2 cellular contexts compared by ENCODE assay signal in the genomic region with DNA sequence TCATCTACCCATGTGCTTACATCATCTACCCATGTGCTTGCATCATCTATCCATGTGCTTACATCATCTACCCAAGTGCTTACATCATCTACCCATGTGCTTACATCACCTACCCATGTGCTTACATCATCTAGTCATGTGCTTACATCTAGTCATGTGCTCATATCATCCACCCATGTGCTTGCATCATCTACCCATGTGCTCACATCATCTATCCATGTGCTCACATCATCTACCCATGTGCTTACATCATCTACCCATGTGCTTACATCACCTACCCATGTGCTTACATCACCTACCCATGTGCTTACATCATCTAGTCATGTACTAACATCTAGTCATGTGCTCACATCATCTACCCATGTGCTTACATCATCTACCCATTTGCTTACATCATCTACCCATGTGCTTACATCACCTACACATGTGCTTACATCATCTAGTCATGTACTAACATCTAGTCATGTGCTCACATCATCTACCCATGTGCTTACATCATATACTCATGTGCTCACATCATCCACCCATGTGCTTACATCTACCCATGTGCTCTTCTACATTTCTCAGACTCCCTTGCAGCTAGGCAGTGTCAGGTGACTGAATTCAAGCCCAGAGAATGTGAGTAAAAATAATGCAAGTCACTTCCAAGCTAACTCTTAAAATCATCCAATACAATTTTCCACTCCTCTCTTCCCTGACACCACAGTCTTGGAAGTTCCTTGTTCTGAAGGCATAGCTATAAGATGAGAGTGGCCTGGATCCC.
TF ChIP-seq lines count a peak whose summit lies in the region.

No MANE protein-coding gene starts in this region.

TF ChIP-seq in A549, 52 proteins besides CTCF, POLR2A, EP300 and RAD21 (continued from another document):
- TF ChIP-seq BCL3 (IDR thresholded peaks at IDR 0.05) (no peak), POLR2AphosphoS2 (conservative IDR thresholded peaks at IDR 0.05; ENCODE audit: low read length) (no peak), ZNF302 (CRISPR knock-in tag; IDR thresholded peaks at IDR 0.05) (no peak)

TF ChIP-seq in HEK293, 187 proteins besides CTCF, POLR2A, EP300 and RAD21 (continued from another document and continues in another):
- TF ChIP-seq ZNF324 (tag by site-specific recombination; IDR thresholded peaks at IDR 0.05) (peak; percentile 93), ZNF488 (tag by site-specific recombination; IDR thresholded peaks at IDR 0.05) (peak; percentile 55; the same call in 1 of the 2 replicates), ZNF707 (tag by site-specific recombination; IDR thresholded peaks at IDR 0.05) (peak; percentile 67), ZNF24 (tag by site-specific recombination; IDR thresholded peaks at IDR 0.05) (peak; percentile 92), SETDB1 (IDR thresholded peaks at IDR 0.05; ENCODE audit: insufficient read length, low read length) (peak; percentile 89), ZNF747 (tag by site-specific recombination; IDR thresholded peaks at IDR 0.05) (peak; percentile 79; the same call in 1 of the 2 replicates), ZNF133 (tag by site-specific recombination; IDR thresholded peaks at IDR 0.05) (no peak), ZNF155 (tag by site-specific recombination; IDR thresholded peaks at IDR 0.05) (peak; percentile 77; the same call in 1 of the 2 replicates), ZNF670 (tag by site-specific recombination; IDR thresholded peaks at IDR 0.05; ENCODE audit: low read depth) (no peak), MYNN (tag by site-specific recombination; IDR thresholded peaks at IDR 0.05; ENCODE audit: borderline replicate concordance) (no peak), ZNF19 (tag by site-specific recombination; IDR thresholded peaks at IDR 0.05; ENCODE audit: low read depth) (peak; percentile 41; the same call in 1 of the 2 replicates), OVOL3 (tag by site-specific recombination; IDR thresholded peaks at IDR 0.05) (no peak), ZNF335 (tag by site-specific recombination; conservative IDR thresholded peaks at IDR 0.05) (peak; percentile 73), INSM2 (tag by site-specific recombination; IDR thresholded peaks at IDR 0.05) (no peak), ZNF23 (tag by site-specific recombination; IDR thresholded peaks at IDR 0.05; ENCODE audit: borderline replicate concordance) (peak; percentile 72), ZNF571 (tag by site-specific recombination; IDR thresholded peaks at IDR 0.05) (no peak), ZNF433 (tag by site-specific recombination; IDR thresholded peaks at IDR 0.05; ENCODE audit: low read depth) (no peak), ZNF280D (tag by site-specific recombination; IDR thresholded peaks at IDR 0.05) (peak; percentile 94; the same call in 1 of the 2 replicates), ZBTB1 (tag by site-specific recombination; IDR thresholded peaks at IDR 0.05) (no peak), ZNF792 (tag by site-specific recombination; IDR thresholded peaks at IDR 0.05) (0 out of 2 replicates have a peak, but pooled peaks have one; percentile 29), ZNF366 (tag by site-specific recombination; conservative IDR thresholded peaks at IDR 0.05) (0 out of 2 replicates have a peak, but pooled peaks have one; percentile 19), ZSCAN4 (tag by site-specific recombination; IDR thresholded peaks at IDR 0.05) (peak; percentile 37; the same call in 1 of the 2 replicates), BCL11B (tag by site-specific recombination; IDR thresholded peaks at IDR 0.05; ENCODE audit: low read depth) (no peak), YY2 (tag by site-specific recombination; IDR thresholded peaks at IDR 0.05) (peak; percentile 62; the same call in 1 of the 2 replicates), ZSCAN23 (tag by site-specific recombination; IDR thresholded peaks at IDR 0.05) (0 out of 2 replicates have a peak, but pooled peaks have one; percentile 16), ZNF114 (tag by site-specific recombination; IDR thresholded peaks at IDR 0.05) (no peak), ZNF548 (tag by site-specific recombination; IDR thresholded peaks at IDR 0.05) (0 out of 2 replicates have a peak, but pooled peaks have one; percentile 24), YY1 (tag by site-specific recombination; IDR thresholded peaks at IDR 0.05) (no peak), SP3 (tag by site-specific recombination; IDR thresholded peaks at IDR 0.05) (peak; percentile 56; the same call in 1 of the 2 replicates), KLF16 (tag by site-specific recombination; IDR thresholded peaks at IDR 0.05) (0 out of 2 replicates have a peak, but pooled peaks have one; percentile 36), ZNF274 (IDR thresholded peaks at IDR 0.05; ENCODE audit: low read length) (no peak), ZNF274 (tag by site-specific recombination; IDR thresholded peaks at IDR 0.05; ENCODE audit: borderline replicate concordance) (peak; percentile 8; the same call in 1 of the 2 replicates), ZNF560 (tag by site-specific recombination; IDR thresholded peaks at IDR 0.05; ENCODE audit: borderline replicate concordance) (no peak), ZNF658 (tag by site-specific recombination; IDR thresholded peaks at IDR 0.05) (peak; percentile 35; the same call in 1 of the 2 replicates), ZSCAN18 (tag by site-specific recombination; IDR thresholded peaks at IDR 0.05) (peak; percentile 93; the same call in 1 of the 2 replicates), ZBTB21 (tag by site-specific recombination; IDR thresholded peaks at IDR 0.05) (peak; percentile 99), ZNF629 (tag by site-specific recombination; IDR thresholded peaks at IDR 0.05) (peak; percentile 79), ZSCAN30 (tag by site-specific recombination; IDR thresholded peaks at IDR 0.05) (no peak), SP2 (tag by site-specific recombination; IDR thresholded peaks at IDR 0.05) (no peak), ZNF416 (tag by site-specific recombination; IDR thresholded peaks at IDR 0.05) (0 out of 2 replicates have a peak, but pooled peaks have one; percentile 8)
- TF ChIP-seq, protein P1, sequence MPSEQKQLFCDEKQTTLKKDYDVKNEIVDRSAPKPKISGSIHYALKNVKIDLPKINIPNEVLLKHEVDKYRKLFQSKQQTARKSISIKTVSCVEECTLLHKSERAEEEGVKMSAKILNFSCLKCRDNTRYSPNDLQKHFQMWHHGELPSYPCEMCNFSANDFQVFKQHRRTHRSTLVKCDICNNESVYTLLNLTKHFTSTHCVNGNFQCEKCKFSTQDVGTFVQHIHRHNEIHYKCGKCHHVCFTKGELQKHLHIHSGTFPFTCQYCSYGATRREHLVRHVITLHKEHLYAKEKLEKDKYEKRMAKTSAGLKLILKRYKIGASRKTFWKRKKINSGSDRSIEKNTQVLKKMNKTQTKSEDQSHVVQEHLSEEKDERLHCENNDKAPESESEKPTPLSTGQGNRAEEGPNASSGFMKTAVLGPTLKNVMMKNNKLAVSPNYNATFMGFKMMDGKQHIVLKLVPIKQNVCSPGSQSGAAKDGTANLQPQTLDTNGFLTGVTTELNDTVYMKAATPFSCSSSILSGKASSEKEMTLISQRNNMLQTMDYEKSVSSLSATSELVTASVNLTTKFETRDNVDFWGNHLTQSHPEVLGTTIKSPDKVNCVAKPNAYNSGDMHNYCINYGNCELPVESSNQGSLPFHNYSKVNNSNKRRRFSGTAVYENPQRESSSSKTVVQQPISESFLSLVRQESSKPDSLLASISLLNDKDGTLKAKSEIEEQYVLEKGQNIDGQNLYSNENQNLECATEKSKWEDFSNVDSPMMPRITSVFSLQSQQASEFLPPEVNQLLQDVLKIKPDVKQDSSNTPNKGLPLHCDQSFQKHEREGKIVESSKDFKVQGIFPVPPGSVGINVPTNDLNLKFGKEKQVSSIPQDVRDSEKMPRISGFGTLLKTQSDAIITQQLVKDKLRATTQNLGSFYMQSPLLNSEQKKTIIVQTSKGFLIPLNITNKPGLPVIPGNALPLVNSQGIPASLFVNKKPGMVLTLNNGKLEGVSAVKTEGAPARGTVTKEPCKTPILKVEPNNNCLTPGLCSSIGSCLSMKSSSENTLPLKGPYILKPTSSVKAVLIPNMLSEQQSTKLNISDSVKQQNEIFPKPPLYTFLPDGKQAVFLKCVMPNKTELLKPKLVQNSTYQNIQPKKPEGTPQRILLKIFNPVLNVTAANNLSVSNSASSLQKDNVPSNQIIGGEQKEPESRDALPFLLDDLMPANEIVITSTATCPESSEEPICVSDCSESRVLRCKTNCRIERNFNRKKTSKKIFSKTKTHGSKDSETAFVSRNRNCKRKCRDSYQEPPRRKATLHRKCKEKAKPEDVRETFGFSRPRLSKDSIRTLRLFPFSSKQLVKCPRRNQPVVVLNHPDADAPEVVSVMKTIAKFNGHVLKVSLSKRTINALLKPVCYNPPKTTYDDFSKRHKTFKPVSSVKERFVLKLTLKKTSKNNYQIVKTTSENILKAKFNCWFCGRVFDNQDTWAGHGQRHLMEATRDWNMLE (tag by site-specific recombination; conservative IDR thresholded peaks at IDR 0.05; ENCODE audit: low read depth), result peak; percentile 42; the same call in 1 of the 2 replicates
- TF ChIP-seq, protein P2, sequence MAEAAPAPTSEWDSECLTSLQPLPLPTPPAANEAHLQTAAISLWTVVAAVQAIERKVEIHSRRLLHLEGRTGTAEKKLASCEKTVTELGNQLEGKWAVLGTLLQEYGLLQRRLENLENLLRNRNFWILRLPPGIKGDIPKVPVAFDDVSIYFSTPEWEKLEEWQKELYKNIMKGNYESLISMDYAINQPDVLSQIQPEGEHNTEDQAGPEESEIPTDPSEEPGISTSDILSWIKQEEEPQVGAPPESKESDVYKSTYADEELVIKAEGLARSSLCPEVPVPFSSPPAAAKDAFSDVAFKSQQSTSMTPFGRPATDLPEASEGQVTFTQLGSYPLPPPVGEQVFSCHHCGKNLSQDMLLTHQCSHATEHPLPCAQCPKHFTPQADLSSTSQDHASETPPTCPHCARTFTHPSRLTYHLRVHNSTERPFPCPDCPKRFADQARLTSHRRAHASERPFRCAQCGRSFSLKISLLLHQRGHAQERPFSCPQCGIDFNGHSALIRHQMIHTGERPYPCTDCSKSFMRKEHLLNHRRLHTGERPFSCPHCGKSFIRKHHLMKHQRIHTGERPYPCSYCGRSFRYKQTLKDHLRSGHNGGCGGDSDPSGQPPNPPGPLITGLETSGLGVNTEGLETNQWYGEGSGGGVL (tag by site-specific recombination; IDR thresholded peaks at IDR 0.05), result peak; percentile 59
